In the genomic region with DNA sequence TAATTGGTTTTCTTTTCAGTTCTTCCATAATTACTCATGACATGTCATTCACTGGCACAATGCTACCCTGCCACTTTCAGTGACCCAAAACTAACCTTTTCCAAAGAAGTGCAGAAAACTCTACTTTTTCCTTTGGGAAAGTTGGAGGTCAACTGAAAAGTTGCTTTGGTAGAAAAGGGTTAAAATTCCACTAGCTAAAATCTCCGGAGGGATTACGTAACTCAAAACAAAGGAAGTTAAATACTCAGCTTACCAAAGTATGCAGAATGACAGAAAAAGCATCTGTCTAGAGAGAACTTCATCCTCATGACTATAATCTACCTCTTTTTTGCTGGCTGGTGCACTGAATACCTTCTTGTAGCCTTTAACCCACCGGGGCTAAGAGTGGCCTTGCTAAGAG, we compare ENCODE assay signal across 31 cellular contexts.
DNase-seq lines count a peak whose midpoint lies in the region; ATAC-seq and TF ChIP-seq lines count a peak whose summit lies in the region.
"Had no signal": no experiment of that assay in that cellular context is flagged by ENCODE, and none has a peak within 500 bp of the region (broad histone marks: within the 10 kb centered on the region; RNA-seq: fewer than 3 reads in every experiment).

No MANE protein-coding gene starts in this region.

- H3K4me3 ChIP-seq in fibroblast of mammary gland (ENCODE audit: control insufficient read depth, low read depth, low read length): no peak overlapping the region
- no peak overlapping the region for H3K4me3 ChIP-seq in ovary
- H3K4me3 ChIP-seq: ascending aorta; BLaER1 treated with 17β-estradiol and CSF1 and Interleukin-3, amounts not matched to agents 10 nM and 100 nM; gastroesophageal sphincter; hepatocyte; smooth muscle cell; transverse colon had no signal

- intact Hi-C loops in ovary (cut with DNase I): no loop called here
- intact Hi-C loops in left colon (cut with DNase I, micrococcal nuclease): no loop called here

- H3K9me3 ChIP-seq in ovary: no peaks in the 10 kb centered on the region
- H3K9me3 ChIP-seq: ascending aorta; BLaER1 treated with 17β-estradiol and CSF1 and Interleukin-3, amounts not matched to agents 10 nM and 100 nM; gastroesophageal sphincter; SK-N-SH; transverse colon had no signal

- no peak overlapping the region for H3K27ac ChIP-seq in ovary
- H3K27ac ChIP-seq: ascending aorta; BLaER1 treated with 17β-estradiol and CSF1 and Interleukin-3, amounts not matched to agents 10 nM and 100 nM; epithelial cell of prostate; gastroesophageal sphincter; hepatocyte; transverse colon had no signal

- H3K4me1 ChIP-seq in ovary (ENCODE audit: insufficient read depth): no peaks in the 10 kb centered on the region
- H3K4me1 ChIP-seq: gastroesophageal sphincter, transverse colon had no signal

- H3K27ac Mint-ChIP-seq in osteocyte (ENCODE audit: unreplicated experiment): peak overlapping the region; percentile 58
- H3K27ac Mint-ChIP-seq: activated CD4-positive, alpha-beta memory T cell treated with anti-CD3 and anti-CD28 coated beads for 36 hours; activated naive CD4-positive, alpha-beta T cell treated with anti-CD3 and anti-CD28 coated beads, Interleukin-2, amount 50 U/mL, for 72 hours; activated T-helper 2 cell treated with anti-CD3 and anti-CD28 coated beads, Interferon-gamma antibody, Interleukin-2, Interleukin-4, amounts not matched to agents 10 μg/mL and 5 μg/mL and 100 μg/mL, durations not matched to agents 14 hours and 24 hours and 36 hours; memory B cell; T-helper 1 cell treated with Interleukin-12 subunit alpha and Interleukin-12 subunit beta and Interleukin-4 antibody, amounts not matched to agents 30 μg/mL and 1 μg/mL, for 36 hours had no signal

- peak; percentile 11 for DNase-seq in GM03348 (ENCODE audit: low spot score)
- DNase-seq in amniotic epithelial cell (ENCODE audit: low read depth): peak; percentile 13
- peak; percentile 14 for DNase-seq in fibroblast of mammary gland (ENCODE audit: low read depth)
- DNase-seq in osteocyte (ENCODE audit: extremely low spot score, unreplicated experiment): no peak
- no peak for DNase-seq in D341Med (ENCODE audit: low spot score)
- no peak for DNase-seq in ovary
- no peak for DNase-seq in left colon
- DNase-seq: ACHN; activated CD4-positive, alpha-beta memory T cell treated with anti-CD3 and anti-CD28 coated beads for 36 hours; DND-41; effector CD4-positive, alpha-beta T cell; MV-4-11; NCI-H1436 treated with DMSO at 0.1 percent for 48 hours; NCI-H446; NCI-H82; SK-N-SH; stimulated activated CD4-positive, alpha-beta T cell treated with anti-CD3 and anti-CD28 coated beads, Interleukin-1b, Interleukin-23, amount 100 ng/mL, for 48 hours; transverse colon had no signal

- no peak for TF ChIP-seq POLR2A in ovary (IDR thresholded peaks at IDR 0.05)

- H3K4me1 Mint-ChIP-seq in osteocyte (ENCODE audit: unreplicated experiment): peaks cover 52% of the 10 kb centered on the region
- H3K4me1 Mint-ChIP-seq: memory B cell had no signal

- H3K36me3 ChIP-seq in ovary: no peaks in the 10 kb centered on the region
- H3K36me3 ChIP-seq: ascending aorta; BLaER1 treated with 17β-estradiol and CSF1 and Interleukin-3, amounts not matched to agents 10 nM and 100 nM; gastroesophageal sphincter; transverse colon had no signal

- no peaks in the 10 kb centered on the region for H3K36me3 Mint-ChIP-seq in osteocyte (ENCODE audit: unreplicated experiment)
- H3K36me3 Mint-ChIP-seq: activated CD4-positive, alpha-beta memory T cell treated with anti-CD3 and anti-CD28 coated beads for 36 hours; activated naive CD4-positive, alpha-beta T cell treated with anti-CD3 and anti-CD28 coated beads, Interleukin-2, amount 50 U/mL, for 72 hours; memory B cell had no signal

- no peak for TF ChIP-seq CTCF in fibroblast of mammary gland (conservative IDR thresholded peaks at IDR 0.05; ENCODE audit: control insufficient read depth, insufficient read depth, low read depth, low read length)
- no peak for TF ChIP-seq CTCF in osteocyte (IDR thresholded peaks at IDR 0.05)
- no peak for TF ChIP-seq CTCF in ovary (IDR thresholded peaks at IDR 0.05)

- no peak overlapping the region for H3K4me3 Mint-ChIP-seq in osteocyte (ENCODE audit: unreplicated experiment)
- H3K4me3 Mint-ChIP-seq: activated CD4-positive, alpha-beta memory T cell treated with anti-CD3 and anti-CD28 coated beads for 36 hours; memory B cell; T-helper 1 cell treated with Interleukin-12 subunit alpha and Interleukin-12 subunit beta and Interleukin-4 antibody, amounts not matched to agents 30 μg/mL and 1 μg/mL, for 36 hours had no signal

- H3K27me3 ChIP-seq in ovary: no peaks in the 10 kb centered on the region
- H3K27me3 ChIP-seq: ascending aorta; BLaER1 treated with 17β-estradiol and CSF1 and Interleukin-3, amounts not matched to agents 10 nM and 100 nM; gastroesophageal sphincter; hepatocyte; transverse colon had no signal

- TF ChIP-seq EP300 in ovary (IDR thresholded peaks at IDR 0.05): no peak

- H3K9me3 Mint-ChIP-seq in osteocyte (ENCODE audit: unreplicated experiment): peaks cover 16% of the 10 kb centered on the region
- H3K9me3 Mint-ChIP-seq: activated T-helper 2 cell treated with anti-CD3 and anti-CD28 coated beads, Interferon-gamma antibody, Interleukin-2, Interleukin-4, amounts not matched to agents 10 μg/mL and 5 μg/mL and 100 μg/mL, durations not matched to agents 14 hours and 24 hours and 36 hours; T-helper 1 cell treated with Interleukin-12 subunit alpha and Interleukin-12 subunit beta and Interleukin-4 antibody, amounts not matched to agents 30 μg/mL and 1 μg/mL, for 36 hours had no signal

- WGBS in ovary, 3 donors: 28 to 32% (median 31%) methylated on average over 3 of the region's 3 CpGs

- no peak for ATAC-seq in HG03521 (IDR thresholded peaks at IDR 0.05; ENCODE audit: unreplicated experiment)
- ATAC-seq in left colon: no peak
- ATAC-seq: activated CD4-positive, CD25-positive, alpha-beta regulatory T cell treated with anti-CD3 and anti-CD28 coated beads, Interleukin-2, amount 50 U/mL, for 24 hours; activated naive CD4-positive, alpha-beta T cell treated with anti-CD3 and anti-CD28 coated beads, Interleukin-2, amount 50 U/mL, for 72 hours; gastroesophageal sphincter; left lobe of liver had no signal

- no peaks in the 10 kb centered on the region for H3K27me3 Mint-ChIP-seq in osteocyte (ENCODE audit: unreplicated experiment)
- H3K27me3 Mint-ChIP-seq: activated CD4-positive, alpha-beta memory T cell treated with anti-CD3 and anti-CD28 coated beads for 36 hours; memory B cell had no signal

Comparison
In these comparisons a context has a peak if more than half of its experiments do, and no peak if none do; other contexts are left out.
1. DNase-seq: peak in GM03348 (single experiment), amniotic epithelial cell (single experiment) and fibroblast of mammary gland (single experiment); none in osteocyte (single experiment), D341Med (single experiment), ovary (0 of 5) and left colon (0 of 2).